In genomic region chr2:69298261-69298660, GRCh38 we compare ENCODE assay signal across 13 cellular contexts.
DNase-seq lines count a peak whose midpoint lies in the region; ATAC-seq and TF ChIP-seq lines count a peak whose summit lies in the region.
"Had no signal": no experiment of that assay in that cellular context is flagged by ENCODE, and none has a peak within 500 bp of the region (broad histone marks: within the 10 kb centered on the region; RNA-seq: fewer than 3 reads in every experiment).

No MANE protein-coding gene starts in this region.

- intact Hi-C loops in adrenal gland (cut with DNase I), result loop anchor here in 1 of 2 donors (10.0 kb wide), 1 partner anchor 93 kb away; no protein-coding TSS in a partner anchor
- intact Hi-C loops in vagina (cut with DNase I), result no loop called here

- DNase-seq in ACHN (peak; percentile 94), HS-5 (ENCODE audit: low read depth) (peak; percentile 90), adrenal gland (peak; percentile 46 to 80 (median 76)), hepatic stellate cell (ENCODE audit: low spot score) (peak; percentile 92), DMS153 treated with DMSO at 0.1 percent for 48 hours (lab: John Stamatoyannopoulos, UW; ENCODE audit: unreplicated experiment) (no peak), vagina (ENCODE audit: extremely low spot score in 2 of 2) (no peak)
- DNase-seq: activated CD8-positive, alpha-beta T cell treated with anti-CD3 and anti-CD28 coated beads, Interleukin-2, amount 10 ng/mL, durations not matched to agents 7 days and 5 days; C1 segment of cervical spinal cord; NCI-H187 treated with DMSO at 0.1 percent for 48 hours; Right ventricle myocardium superior had no signal

- peaks cover 0 to 9% of the 10 kb centered on the region in 2 donors for H3K4me1 ChIP-seq in adrenal gland (replicated peaks in 1 of 2)
- H3K4me1 ChIP-seq in vagina, result peaks cover 9% of the 10 kb centered on the region

- ATAC-seq in HG02840 (IDR thresholded peaks at IDR 0.05; ENCODE audit: low FRiP score, unreplicated experiment), result no peak
- no peak for ATAC-seq in activated CD4-positive, CD25-positive, alpha-beta regulatory T cell treated with anti-CD3 and anti-CD28 coated beads, Interleukin-2, amount 50 U/mL, for 24 hours
- ATAC-seq: activated CD8-positive, alpha-beta T cell treated with anti-CD3 and anti-CD28 coated beads, Interleukin-2, amount 10 ng/mL, durations not matched to agents 7 days and 5 days; natural killer cell treated with Interleukin-12 subunit alpha and Interleukin-12 subunit beta and Interleukin-15 and Interleukin-18, amount 100 ng/mL, for 72 hours had no signal

- 41 to 57% (median 50%) methylated on average over 5 to 7 of the region's 7 CpGs for WGBS in adrenal gland, 4 donors

- H3K27me3 ChIP-seq in adrenal gland, result no peaks in the 10 kb centered on the region
- no peaks in the 10 kb centered on the region for H3K27me3 ChIP-seq in vagina

- H3K4me3 ChIP-seq in adrenal gland (no peak overlapping the region), vagina (no peak overlapping the region)

- H3K9me3 ChIP-seq in adrenal gland (replicated peaks in 1 of 3) (no peaks in the 10 kb centered on the region), vagina (no peaks in the 10 kb centered on the region)

- TF ChIP-seq POLR2A in adrenal gland (IDR thresholded peaks at IDR 0.05) (peak in 1 of 2 donors; percentile 40), vagina (IDR thresholded peaks at IDR 0.05) (no peak)

- in situ Hi-C loops in ACHN (cut with HindIII; ENCODE audit: low pct_ligation_motif_present, low pct_unique_long_range_greater_than_20kb, low sequenced_read_pairs), result no loop called here

- H3K27ac ChIP-seq in adrenal gland (peak overlapping the region in 3 of 5 donors; percentile 37 to 51 (median 44)), vagina (no peak overlapping the region)

- no peaks in the 10 kb centered on the region for H3K36me3 ChIP-seq in adrenal gland (replicated peaks in 1 of 2)
- no peaks in the 10 kb centered on the region for H3K36me3 ChIP-seq in vagina

- no peak for TF ChIP-seq CTCF in adrenal gland (IDR thresholded peaks at IDR 0.05)
- no peak for TF ChIP-seq CTCF in vagina (IDR thresholded peaks at IDR 0.05)

Comparison
In these comparisons a context has a peak if more than half of its experiments do, and no peak if none do; other contexts are left out.
1. DNase-seq: peak in ACHN (single experiment), HS-5 (single experiment), adrenal gland (7 of 7) and hepatic stellate cell (single experiment); none in DMS153 treated with DMSO at 0.1 percent for 48 hours (single experiment) and vagina (0 of 2).